In genomic region chr6:64330694-64331309, GRCh38 we compare ENCODE assay signal across 8 cellular contexts.
DNase-seq lines count a peak whose midpoint lies in the region; ATAC-seq, FAIRE-seq and TF ChIP-seq lines count a peak whose summit lies in the region.

No MANE protein-coding gene starts in this region.

- no peaks in the 10 kb centered on the region for H3K4me1 Mint-ChIP-seq in naive B cell

- DNase-seq in HT1080 (ENCODE audit: low read depth) (peak; percentile 49), SK-MEL-5 (ENCODE audit: low read depth, low spot score) (peak; percentile 77), epithelial cell of prostate (ENCODE audit: low read depth, low spot score) (peak; percentile 3), naive B cell (peak; percentile 0)

- peak; percentile 88 for FAIRE-seq in A204.1 (lab: Jason Lieb, UNC)

- ATAC-seq in naive B cell (ENCODE audit: low read depth in 2 of 2), result no peak
- no peak for ATAC-seq in HG03460 (IDR thresholded peaks at IDR 0.05; ENCODE audit: unreplicated experiment)
- ATAC-seq in GM21529 (IDR thresholded peaks at IDR 0.05; ENCODE audit: unreplicated experiment), result no peak

- no peaks in the 10 kb centered on the region for H3K27me3 Mint-ChIP-seq in naive B cell

- peak; percentile 47 for TF ChIP-seq CTCF in GM12801 (IDR thresholded peaks at IDR 0.05; ENCODE audit: extremely low read depth, insufficient read length)

- no peaks in the 10 kb centered on the region for H3K36me3 Mint-ChIP-seq in naive B cell

- in situ Hi-C loops in SK-MEL-5 (cut with HindIII; ENCODE audit: low pct_unique_long_range_greater_than_20kb, low sequenced_read_pairs), result no loop called here

- H3K4me3 Mint-ChIP-seq in naive B cell, result no peak overlapping the region

- H3K27ac Mint-ChIP-seq in naive B cell, result no peak overlapping the region

- H3K27ac ChIP-seq in epithelial cell of prostate, result no peak overlapping the region

- peaks cover 0 to 15% (median 4%) of the 10 kb centered on the region in 7 donors for H3K9me3 Mint-ChIP-seq in naive B cell

Comparison
In these comparisons a context has a peak if more than half of its experiments do, and no peak if none do; other contexts are left out.
1. DNase-seq: peak in every context shown above with its lines; median percentile 77 in SK-MEL-5; 49 in HT1080; 3 in epithelial cell of prostate; 0 in naive B cell.